25 cellular contexts compared by ENCODE assay signal in the genomic region with DNA sequence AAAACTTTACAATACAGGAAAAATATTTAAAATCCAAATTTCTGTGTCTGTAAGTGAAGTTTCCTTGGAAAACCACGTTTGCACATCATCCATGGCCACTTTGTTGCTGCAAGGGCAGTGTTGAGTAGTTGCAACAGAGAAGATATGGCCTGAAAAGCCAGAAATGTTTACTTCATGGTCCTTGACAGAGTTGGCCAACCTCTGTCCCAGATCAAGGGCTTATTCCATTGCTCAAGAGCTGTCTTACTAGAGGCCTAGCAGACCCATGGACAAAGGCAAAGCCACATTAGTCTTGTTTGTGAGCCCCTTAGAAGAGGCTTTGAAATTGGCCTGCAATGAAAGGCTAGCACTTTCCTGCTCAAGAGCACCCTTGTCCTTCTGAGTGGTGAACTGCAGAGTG.
DNase-seq lines count a peak whose midpoint lies in the region; ATAC-seq and TF ChIP-seq lines count a peak whose summit lies in the region.
"Had no signal": no experiment of that assay in that cellular context is flagged by ENCODE, and none has a peak within 500 bp of the region (broad histone marks: within the 10 kb centered on the region; RNA-seq: fewer than 3 reads in every experiment).

No MANE protein-coding gene starts in this region.

- TF ChIP-seq POLR2A in GM18505 (IDR thresholded peaks at IDR 0.05; ENCODE audit: borderline replicate concordance, extremely low read depth, insufficient read depth, insufficient read length), result no peak

- no peaks in the 10 kb centered on the region for H3K9me2 ChIP-seq in Karpas-422 (replicated peaks; ENCODE audit: insufficient read depth, low read length)
- no peaks in the 10 kb centered on the region for H3K9me2 ChIP-seq in hepatocyte (replicated peaks; ENCODE audit: insufficient read depth)

- H3K4me1 Mint-ChIP-seq in endodermal cell (no peaks in the 10 kb centered on the region), osteocyte (ENCODE audit: unreplicated experiment) (peaks cover 22% of the 10 kb centered on the region)
- H3K4me1 Mint-ChIP-seq: CD4-positive, CD25-positive, alpha-beta regulatory T cell had no signal

- H3K4me2 ChIP-seq in Karpas-422 (ENCODE audit: low read depth, low read length, poor library complexity, severe bottlenecking) (no peak overlapping the region), hepatocyte (no peak overlapping the region)
- H3K4me2 ChIP-seq: A549 had no signal

- H3K4me1 ChIP-seq in Karpas-422 (ENCODE audit: low read length) (no peaks in the 10 kb centered on the region), endodermal cell (ENCODE audit: control insufficient read depth, insufficient read depth, low read length) (no peaks in the 10 kb centered on the region), hepatocyte (ENCODE audit: insufficient read depth) (no peaks in the 10 kb centered on the region)
- H3K4me1 ChIP-seq: A549 had no signal

- H3K36me3 Mint-ChIP-seq in endodermal cell (ENCODE audit: low read depth) (no peaks in the 10 kb centered on the region), osteocyte (ENCODE audit: unreplicated experiment) (no peaks in the 10 kb centered on the region)
- H3K36me3 Mint-ChIP-seq: CD4-positive, CD25-positive, alpha-beta regulatory T cell had no signal

- no peaks in the 10 kb centered on the region for H3K9me3 Mint-ChIP-seq in endodermal cell
- peaks cover 4% of the 10 kb centered on the region for H3K9me3 Mint-ChIP-seq in osteocyte (ENCODE audit: unreplicated experiment)

- H3K27ac Mint-ChIP-seq in endodermal cell (no peak overlapping the region), osteocyte (ENCODE audit: unreplicated experiment) (no peak overlapping the region)
- H3K27ac Mint-ChIP-seq: CD4-positive, CD25-positive, alpha-beta regulatory T cell had no signal

- no peaks in the 10 kb centered on the region for H3K9me3 ChIP-seq in Karpas-422 (ENCODE audit: low read length)
- H3K9me3 ChIP-seq in endodermal cell (ENCODE audit: control insufficient read depth, low read length), result no peaks in the 10 kb centered on the region
- H3K9me3 ChIP-seq in hepatocyte (ENCODE audit: low read depth), result no peaks in the 10 kb centered on the region
- H3K9me3 ChIP-seq: A549 had no signal

- H3K36me3 ChIP-seq in Karpas-422 (ENCODE audit: insufficient read depth, low read length) (no peaks in the 10 kb centered on the region), endodermal cell (ENCODE audit: control insufficient read depth, insufficient read depth, low read length) (no peaks in the 10 kb centered on the region), hepatocyte (replicated peaks; ENCODE audit: insufficient read depth, low read depth) (no peaks in the 10 kb centered on the region)

- H3K9ac ChIP-seq in Karpas-422 (ENCODE audit: low read length), result no peak overlapping the region
- H3K9ac ChIP-seq in endodermal cell (ENCODE audit: extremely low read depth, low read length, poor library complexity, severe bottlenecking), result no peak overlapping the region

- 80 to 86% methylated on average over 1 of the region's 1 CpG for WGBS in endodermal cell (ENCODE audit: insufficient coverage in 1 of 2, insufficient read length in 1 of 2), 2 experiments
- 69% methylated on average over 1 of the region's 1 CpG for WGBS in hepatocyte (ENCODE audit: low lambda C conversion rate, missing lambda C conversion rate)

- TF ChIP-seq CTCF in endodermal cell (conservative IDR thresholded peaks at IDR 0.05), result peak; percentile 19
- TF ChIP-seq CTCF in hepatocyte (IDR thresholded peaks at IDR 0.05; ENCODE audit: poor library complexity), result no peak
- TF ChIP-seq CTCF in osteocyte (IDR thresholded peaks at IDR 0.05), result no peak

- peaks cover 3% of the 10 kb centered on the region for H3K27me3 Mint-ChIP-seq in endodermal cell (ENCODE audit: insufficient read depth)
- peaks cover 2% of the 10 kb centered on the region for H3K27me3 Mint-ChIP-seq in osteocyte (ENCODE audit: unreplicated experiment)

- H4K20me1 ChIP-seq in Karpas-422 (ENCODE audit: insufficient read depth, low read depth, low read length) (no peaks in the 10 kb centered on the region), hepatocyte (ENCODE audit: insufficient read depth, poor library complexity, severe bottlenecking) (no peaks in the 10 kb centered on the region)

- DNase-seq in Karpas-422, result peak; percentile 20
- no peak for DNase-seq in endodermal cell
- DNase-seq in hepatocyte (ENCODE audit: low spot score), result peak; percentile 49
- DNase-seq in osteocyte (ENCODE audit: extremely low spot score, unreplicated experiment), result peak; percentile 15
- no peak for DNase-seq in NK-92 treated with Interleukin-12 subunit alpha and Interleukin-12 subunit beta, amount 100 ng/mL, for 24 hours (lab: John Stamatoyannopoulos, UW)
- DNase-seq in foreskin melanocyte, result no peak
- DNase-seq in iPS-NIHi11 (ENCODE audit: low spot score), result no peak
- DNase-seq: CD4-positive, CD25-positive, alpha-beta regulatory T cell; COR-L47; DMS79; HCEC 1CT; MM.1S; NCI-H1048; NCI-H1417 treated with DMSO at 0.1 percent for 48 hours; NCI-H187; NCI-H2107; NCI-H446 treated with DMSO at 0.1 percent for 48 hours; NCI-H526 treated with DMSO at 0.1 percent for 48 hours; PC-3; Right ventricle myocardium superior had no signal

- H3K27ac ChIP-seq in Karpas-422 (ENCODE audit: low read length) (no peak overlapping the region), endodermal cell (ENCODE audit: low read depth, low read length) (no peak overlapping the region), hepatocyte (no peak overlapping the region)
- H3K27ac ChIP-seq: A549, HL-60 had no signal

- H3K4me3 ChIP-seq in Karpas-422 (ENCODE audit: low read length) (no peak overlapping the region), endodermal cell (ENCODE audit: low read length) (no peak overlapping the region), hepatocyte (no peak overlapping the region)
- H3K4me3 ChIP-seq: A549, K562 had no signal

- H3K4me3 Mint-ChIP-seq in endodermal cell, result no peak overlapping the region
- no peak overlapping the region for H3K4me3 Mint-ChIP-seq in osteocyte (ENCODE audit: unreplicated experiment)
- H3K4me3 Mint-ChIP-seq: CD4-positive, CD25-positive, alpha-beta regulatory T cell had no signal

- H3K27me3 ChIP-seq in Karpas-422 (ENCODE audit: low read length) (no peaks in the 10 kb centered on the region), endodermal cell (ENCODE audit: control insufficient read depth, insufficient read depth, low read length, poor library complexity, severe bottlenecking) (no peaks in the 10 kb centered on the region), hepatocyte (no peaks in the 10 kb centered on the region)

- H2AFZ ChIP-seq in Karpas-422 (ENCODE audit: low read length) (no peak overlapping the region), hepatocyte (no peak overlapping the region)

- no peak for ATAC-seq in GM18505 (IDR thresholded peaks at IDR 0.05; ENCODE audit: unreplicated experiment)
- ATAC-seq: A549, HepG2, K562, PC-3 had no signal

- H3K79me2 ChIP-seq in Karpas-422 (ENCODE audit: low read length) (no peaks in the 10 kb centered on the region), hepatocyte (no peaks in the 10 kb centered on the region)

Comparison
In these comparisons a context has a peak if more than half of its experiments do, and no peak if none do; other contexts are left out.
1. DNase-seq: peak in Karpas-422 (single experiment), hepatocyte (single experiment) and osteocyte (single experiment); none in endodermal cell (single experiment), NK-92 treated with Interleukin-12 subunit alpha and Interleukin-12 subunit beta, amount 100 ng/mL, for 24 hours (single experiment), foreskin melanocyte (single experiment) and iPS-NIHi11 (single experiment).